24 cellular contexts compared by ENCODE assay signal in genomic region chr7:105653441-105654005, GRCh38.
DNase-seq lines count a peak whose midpoint lies in the region; ATAC-seq and TF ChIP-seq lines count a peak whose summit lies in the region.
"Had no signal": no experiment of that assay in that cellular context is flagged by ENCODE, and none has a peak within 500 bp of the region (broad histone marks: within the 10 kb centered on the region; RNA-seq: fewer than 3 reads in every experiment).

No MANE protein-coding gene starts in this region.

- H2BK5ac ChIP-seq in mesendoderm (ENCODE audit: low read length): peak overlapping the region; percentile 89

- TF ChIP-seq CTCF in 22Rv1 (IDR thresholded peaks at IDR 0.05) (no peak), GM23338 (conservative IDR thresholded peaks at IDR 0.05; ENCODE audit: low read depth in 2 of 2) (no peak), brain (conservative IDR thresholded peaks at IDR 0.05) (no peak), nephron progenitor cell (IDR thresholded peaks at IDR 0.05) (no peak)

- H3K4ac ChIP-seq in mesendoderm (ENCODE audit: low read depth, low read length): peak overlapping the region; percentile 46

- H3F3A ChIP-seq in GM23338 (replicated peaks; ENCODE audit: low read depth): peaks cover 40% of the 10 kb centered on the region

- H3K9me3 Mint-ChIP-seq in GM23338 (no peaks in the 10 kb centered on the region), brain (no peaks in the 10 kb centered on the region), nephron progenitor cell (no peaks in the 10 kb centered on the region)
- H3K9me3 Mint-ChIP-seq: activated naive CD4-positive, alpha-beta T cell treated with anti-CD3 and anti-CD28 coated beads, Interleukin-2, amount 10 ng/mL, durations not matched to agents 7 days and 5 days; activated T-cell treated with anti-CD3 and anti-CD28 coated beads, Interleukin-2, amount 50 U/mL, for 4 hours had no signal

- no peaks in the 10 kb centered on the region for H3K9me2 ChIP-seq in GM23338 (ENCODE audit: insufficient read depth)
- H3K9me2 ChIP-seq: SK-N-SH had no signal

- no CpG with 5 or more reads among the region's 6 CpGs for WGBS in mesendoderm (ENCODE audit: extremely low coverage, insufficient coverage, low lambda C conversion rate)

- H3K4me1 ChIP-seq in GM23338 (ENCODE audit: insufficient read depth) (peaks cover 67% of the 10 kb centered on the region), mesendoderm (ENCODE audit: control insufficient read depth, low read depth, low read length) (peaks cover 33% of the 10 kb centered on the region)

- no peak overlapping the region for H3K4me3 ChIP-seq in GM23338
- no peak overlapping the region for H3K4me3 ChIP-seq in mesendoderm (ENCODE audit: low read length)
- H3K4me3 ChIP-seq: dorsolateral prefrontal cortex, lower lobe of right lung, transverse colon had no signal

- no peaks in the 10 kb centered on the region for H3K79me1 ChIP-seq in mesendoderm (ENCODE audit: low read length)

- H3K27ac ChIP-seq in 22Rv1 (peak overlapping the region; percentile 41), GM23338 (ENCODE audit: low read depth) (peak overlapping the region; percentile 85), mesendoderm (ENCODE audit: low read depth, low read length) (peak overlapping the region; percentile 20)
- H3K27ac ChIP-seq: dorsolateral prefrontal cortex, epithelial cell of prostate, lower lobe of right lung, transverse colon had no signal

- no peak for DNase-seq in GM23338 (ENCODE audit: low spot score)
- DNase-seq in mesendoderm: no peak
- DNase-seq in EL: no peak
- DNase-seq in nephron progenitor cell: no peak
- DNase-seq in activated T-cell treated with anti-CD3 and anti-CD28 coated beads, Interleukin-2, amount 50 U/mL, for 1 hour: no peak
- no peak for DNase-seq in GM03348 (ENCODE audit: low spot score)
- DNase-seq: ACHN; activated naive CD4-positive, alpha-beta T cell treated with anti-CD3 and anti-CD28 coated beads, Interleukin-2, amount 10 ng/mL, durations not matched to agents 7 days and 5 days; activated T-cell treated with anti-CD3 and anti-CD28 coated beads, Interleukin-2, amount 50 U/mL, for 4 hours; central memory CD4-positive, alpha-beta T cell; dorsolateral prefrontal cortex; GF-D8; KBM-7; lower lobe of right lung; NCI-H1436; NCI-H526 treated with DMSO at 0.1 percent for 48 hours; nucleus accumbens; SK-N-SH; stimulated activated CD4-positive, alpha-beta T cell treated with anti-CD3 and anti-CD28 coated beads, Interleukin-12 subunit alpha, Interleukin-12 subunit beta, amount 100 ng/mL, for 4 hours; transverse colon had no signal

- no peak overlapping the region for H2BK15ac ChIP-seq in mesendoderm (replicated peaks; ENCODE audit: low read depth)

- no peak overlapping the region for H2AFZ ChIP-seq in GM23338

- H3K4me1 Mint-ChIP-seq in GM23338 (peaks cover 79% of the 10 kb centered on the region), brain (peaks cover 74% of the 10 kb centered on the region), nephron progenitor cell (peaks cover 50% of the 10 kb centered on the region)

- H3K4me2 ChIP-seq in GM23338: peak overlapping the region; percentile 67; the same call in 1 of the 2 replicates
- no peak overlapping the region for H3K4me2 ChIP-seq in mesendoderm (ENCODE audit: low read length)
- H3K4me2 ChIP-seq: SK-N-SH had no signal

- H4K8ac ChIP-seq in mesendoderm (ENCODE audit: low read depth, low read length): no peak overlapping the region

- H2BK120ac ChIP-seq in mesendoderm (ENCODE audit: low read depth, low read length): peak overlapping the region; percentile 66

- no peak overlapping the region for H4K5ac ChIP-seq in mesendoderm (ENCODE audit: low read length)

- H3K79me2 ChIP-seq in GM23338 (replicated peaks; ENCODE audit: insufficient read depth) (peaks cover 3% of the 10 kb centered on the region; the same call in 1 of the 2 replicates), mesendoderm (ENCODE audit: control insufficient read depth, insufficient read depth, low read length) (no peaks in the 10 kb centered on the region)

- peak overlapping the region; percentile 72 for H3K18ac ChIP-seq in mesendoderm (ENCODE audit: low read length)

- peak overlapping the region; percentile 17 for H2AK5ac ChIP-seq in mesendoderm (ENCODE audit: low read length)

- H3K27me3 ChIP-seq in GM23338 (ENCODE audit: insufficient read depth) (no peaks in the 10 kb centered on the region), mesendoderm (ENCODE audit: insufficient read depth, low read length, poor library complexity) (no peaks in the 10 kb centered on the region)
- H3K27me3 ChIP-seq: dorsolateral prefrontal cortex, transverse colon had no signal

- H3K9ac ChIP-seq in mesendoderm (ENCODE audit: low read length): peak overlapping the region; percentile 3
- H3K9ac ChIP-seq: SK-N-SH had no signal

- peak overlapping the region; percentile 32 for H3K56ac ChIP-seq in mesendoderm (ENCODE audit: low read length)

- H4K20me1 ChIP-seq in GM23338 (replicated peaks; ENCODE audit: insufficient read depth): no peaks in the 10 kb centered on the region

- H3K23ac ChIP-seq in mesendoderm (ENCODE audit: low read length): no peak overlapping the region

- H3K27ac Mint-ChIP-seq in GM23338 (peak overlapping the region; percentile 68), brain (peak overlapping the region in 3 of 5 experiments; percentile 17 to 39 (median 18)), nephron progenitor cell (no peak overlapping the region)
- H3K27ac Mint-ChIP-seq: activated naive CD4-positive, alpha-beta T cell treated with anti-CD3 and anti-CD28 coated beads, Interleukin-2, amount 10 ng/mL, durations not matched to agents 7 days and 5 days had no signal

- peaks cover 17% of the 10 kb centered on the region for H3K27me3 Mint-ChIP-seq in GM23338 (ENCODE audit: insufficient read depth, low read depth, poor library complexity)
- peaks cover 4% of the 10 kb centered on the region for H3K27me3 Mint-ChIP-seq in brain
- H3K27me3 Mint-ChIP-seq in nephron progenitor cell (ENCODE audit: low read depth, poor library complexity): peaks cover 3% of the 10 kb centered on the region
- H3K27me3 Mint-ChIP-seq: activated naive CD4-positive, alpha-beta T cell treated with anti-CD3 and anti-CD28 coated beads, Interleukin-2, amount 10 ng/mL, durations not matched to agents 7 days and 5 days had no signal

- peaks cover 7% of the 10 kb centered on the region; the same call in 1 of the 2 replicates for H3K36me3 ChIP-seq in GM23338 (ENCODE audit: insufficient read depth)
- H3K36me3 ChIP-seq in mesendoderm (ENCODE audit: control insufficient read depth, insufficient read depth, low read length): no peaks in the 10 kb centered on the region
- H3K36me3 ChIP-seq: transverse colon had no signal

- ATAC-seq in GM23338: no peak
- ATAC-seq: activated T-cell treated with anti-CD3 and anti-CD28 coated beads, Interleukin-2, amount 50 U/mL, for 4 hours; HCT116 had no signal

- H3K36me3 Mint-ChIP-seq in GM23338 (ENCODE audit: low read depth) (peaks cover 26% of the 10 kb centered on the region), brain (no peaks in the 10 kb centered on the region), nephron progenitor cell (ENCODE audit: low read depth) (peaks cover 4% of the 10 kb centered on the region)

- H3K4me3 Mint-ChIP-seq in GM23338: peak overlapping the region; percentile 40; the same call in 2 of the 3 replicates
- H3K4me3 Mint-ChIP-seq in brain: no peak overlapping the region
- no peak overlapping the region for H3K4me3 Mint-ChIP-seq in nephron progenitor cell
- H3K4me3 Mint-ChIP-seq: activated naive CD4-positive, alpha-beta T cell treated with anti-CD3 and anti-CD28 coated beads, Interleukin-2, amount 10 ng/mL, durations not matched to agents 7 days and 5 days; activated T-cell treated with anti-CD3 and anti-CD28 coated beads, Interleukin-2, amount 50 U/mL, for 4 hours had no signal

TF ChIP-seq in GM23338, 12 proteins besides CTCF, POLR2A, EP300 and RAD21 (continues in another document):
- TF ChIP-seq EZH2 (IDR thresholded peaks at IDR 0.05; ENCODE audit: low read depth, unreplicated experiment): no peak

Comparison
In these comparisons a context has a peak if more than half of its experiments do, and no peak if none do; other contexts are left out.
1. H3K27ac ChIP-seq: peak in every context shown above with its lines; median percentile 85 in GM23338; 41 in 22Rv1; 20 in mesendoderm.